Comparison of ENCODE assay signal across 13 cellular contexts in the genomic region with DNA sequence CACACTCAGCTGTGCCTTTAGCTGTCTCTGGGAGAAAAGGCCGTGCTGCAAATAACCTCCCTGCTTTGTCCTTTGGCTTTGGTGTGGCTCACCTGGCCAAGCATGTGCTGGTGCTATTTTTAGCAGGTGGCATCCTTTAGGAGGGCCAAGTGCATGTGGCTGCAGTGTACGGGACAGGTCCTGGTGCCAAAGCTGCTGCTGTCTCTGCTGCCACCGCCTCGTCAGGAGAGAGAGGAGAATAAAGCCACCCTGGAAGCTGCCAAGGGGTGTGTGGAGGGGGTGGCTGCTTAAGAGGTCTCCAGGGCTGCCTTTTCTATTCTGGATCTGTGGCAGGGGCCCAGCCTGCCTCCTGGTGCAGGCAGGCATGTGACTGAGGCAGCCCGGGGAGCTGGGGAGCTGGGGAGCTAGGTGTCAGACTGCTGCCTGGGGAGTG. TPM values are rescaled to one million over a fixed set of nuclear protein-coding genes. Genes with fewer than 3 reads are reported as not detected.
DNase-seq lines count a peak whose midpoint lies in the region; ATAC-seq and TF ChIP-seq lines count a peak whose summit lies in the region.
"Had no signal": no experiment of that assay in that cellular context is flagged by ENCODE, and none has a peak within 500 bp of the region (broad histone marks: within the 10 kb centered on the region; RNA-seq: fewer than 3 reads in every experiment).

No MANE protein-coding gene starts in this region.

- DNase-seq in ascending aorta (ENCODE audit: low spot score in 2 of 2) (peak; percentile 57 to 83), Right ventricle myocardium superior (peak; percentile 85), transverse colon (no peak), NCI-H2171 treated with DMSO at 0.1 percent for 48 hours (lab: John Stamatoyannopoulos, UW) (no peak), NCI-H524 (lab: John Stamatoyannopoulos, UW) (no peak)
- no peak for DNase-seq in activated CD4-positive, alpha-beta memory T cell treated with anti-CD3 and anti-CD28 coated beads for 36 hours
- DNase-seq in CD4-positive, alpha-beta memory T cell = no peak
- DNase-seq: effector CD8-positive, alpha-beta T cell; naive B cell; NCI-H146 had no signal

- H3K4me3 ChIP-seq in ascending aorta (peak overlapping the region in 1 of 2 donors; percentile 23), muscle layer of duodenum (ENCODE audit: low read depth in 1 of 2, low read length in 2 of 2) (no peak overlapping the region), transverse colon (no peak overlapping the region)
- H3K4me3 ChIP-seq in CD4-positive, alpha-beta memory T cell (ENCODE audit: low read length in 2 of 2) = no peak overlapping the region

- TF ChIP-seq POLR2A in transverse colon (IDR thresholded peaks at IDR 0.05) = no peak

- peaks cover 8 to 60% of the 10 kb centered on the region in 2 donors for H3K4me1 ChIP-seq in ascending aorta
- H3K4me1 ChIP-seq in muscle layer of duodenum (ENCODE audit: control insufficient read depth in 1 of 2, insufficient read depth in 2 of 2, low read length in 2 of 2) = peaks cover 24 to 46% of the 10 kb centered on the region in 2 donors
- H3K4me1 ChIP-seq in transverse colon = peaks cover 41 to 89% (median 60%) of the 10 kb centered on the region in 4 donors
- peaks cover 16% of the 10 kb centered on the region for H3K4me1 ChIP-seq in CD4-positive, alpha-beta memory T cell (ENCODE audit: insufficient read depth, low read length)

- no peak for TF ChIP-seq EP300 in transverse colon (IDR thresholded peaks at IDR 0.05; ENCODE audit: low read depth)

- in situ Hi-C loops in transverse colon (cut with MboI; ENCODE audit: low pct_ligation_motif_present in 1 of 4, low pct_unique_long_range_greater_than_20kb in 1 of 4, low sequenced_read_pairs in 3 of 4) = no loop called here

- CTCF ChIA-PET in activated CD4-positive, alpha-beta memory T cell treated with anti-CD3 and anti-CD28 coated beads for 36 hours (lab: Charles Lee) = no interaction called here
- CTCF ChIA-PET in CD4-positive, alpha-beta memory T cell (lab: Charles Lee; ENCODE audit: partially characterized antibody) = no interaction called here

- TF ChIP-seq CTCF in ascending aorta (IDR thresholded peaks at IDR 0.05) = no peak
- no peak for TF ChIP-seq CTCF in transverse colon (IDR thresholded peaks at IDR 0.05)

- ATAC-seq in Right ventricle myocardium superior (ENCODE audit: poor library complexity) = peak; percentile 89
- ATAC-seq: activated naive CD4-positive, alpha-beta T cell treated with anti-CD3 and anti-CD28 coated beads, Interleukin-2, amount 50 U/mL, for 72 hours had no signal

- H3K36me3 Mint-ChIP-seq in activated CD4-positive, alpha-beta memory T cell treated with anti-CD3 and anti-CD28 coated beads for 36 hours = no peaks in the 10 kb centered on the region
- H3K36me3 Mint-ChIP-seq in CD4-positive, alpha-beta memory T cell = peaks cover 0 to 3% of the 10 kb centered on the region in 2 donors
- H3K36me3 Mint-ChIP-seq: naive B cell had no signal

- H3K9me3 Mint-ChIP-seq in activated CD4-positive, alpha-beta memory T cell treated with anti-CD3 and anti-CD28 coated beads for 36 hours = no peaks in the 10 kb centered on the region
- H3K9me3 Mint-ChIP-seq in CD4-positive, alpha-beta memory T cell = no peaks in the 10 kb centered on the region
- H3K9me3 Mint-ChIP-seq: activated naive CD4-positive, alpha-beta T cell treated with anti-CD3 and anti-CD28 coated beads, Interleukin-2, amount 50 U/mL, for 72 hours; naive B cell; T-helper 1 cell treated with Interleukin-12 subunit alpha and Interleukin-12 subunit beta and Interleukin-4 antibody, amounts not matched to agents 30 μg/mL and 1 μg/mL, for 36 hours had no signal

- H3K36me3 ChIP-seq in ascending aorta (no peaks in the 10 kb centered on the region), muscle layer of duodenum (ENCODE audit: control insufficient read depth in 1 of 2, insufficient read depth in 2 of 2, low read length in 2 of 2) (no peaks in the 10 kb centered on the region), transverse colon (no peaks in the 10 kb centered on the region)
- no peaks in the 10 kb centered on the region for H3K36me3 ChIP-seq in CD4-positive, alpha-beta memory T cell (ENCODE audit: insufficient read depth, low read length)

- 40 to 50% methylated on average over 1 to 5 of the region's 5 CpGs for WGBS in transverse colon (ENCODE audit: low coverage in 1 of 2), 2 donors

- H3K27ac ChIP-seq in ascending aorta (peak overlapping the region; percentile 98), muscle layer of duodenum (ENCODE audit: low read length) (peak overlapping the region; percentile 86), transverse colon (peak overlapping the region; percentile 94 to 99 (median 98))
- no peak overlapping the region for H3K27ac ChIP-seq in CD4-positive, alpha-beta memory T cell (ENCODE audit: low read depth, low read length)

- no peak overlapping the region for H3K27ac Mint-ChIP-seq in activated CD4-positive, alpha-beta memory T cell treated with anti-CD3 and anti-CD28 coated beads for 36 hours
- H3K27ac Mint-ChIP-seq in CD4-positive, alpha-beta memory T cell = no peak overlapping the region
- H3K27ac Mint-ChIP-seq: activated naive CD4-positive, alpha-beta T cell treated with anti-CD3 and anti-CD28 coated beads, Interleukin-2, amount 50 U/mL, for 72 hours; T-helper 1 cell treated with Interleukin-12 subunit alpha and Interleukin-12 subunit beta and Interleukin-4 antibody, amounts not matched to agents 30 μg/mL and 1 μg/mL, for 36 hours had no signal

- H3K9me3 ChIP-seq in ascending aorta (no peaks in the 10 kb centered on the region), muscle layer of duodenum (ENCODE audit: control insufficient read depth in 1 of 2, low read length in 2 of 2) (no peaks in the 10 kb centered on the region), transverse colon (no peaks in the 10 kb centered on the region)
- H3K9me3 ChIP-seq in CD4-positive, alpha-beta memory T cell (ENCODE audit: control insufficient read depth in 1 of 2, low read length in 2 of 2) = no peaks in the 10 kb centered on the region

- no peak overlapping the region for H3K4me3 Mint-ChIP-seq in activated CD4-positive, alpha-beta memory T cell treated with anti-CD3 and anti-CD28 coated beads for 36 hours
- no peak overlapping the region for H3K4me3 Mint-ChIP-seq in CD4-positive, alpha-beta memory T cell
- H3K4me3 Mint-ChIP-seq: naive B cell; T-helper 1 cell treated with Interleukin-12 subunit alpha and Interleukin-12 subunit beta and Interleukin-4 antibody, amounts not matched to agents 30 μg/mL and 1 μg/mL, for 36 hours had no signal

- intact Hi-C loops in ascending aorta (cut with DNase I) (loop anchor here (5.0 kb wide), 1 partner anchor 761 kb away; a partner anchor contains a TSS), Right ventricle myocardium superior (cut with DNase I) (no loop called here), transverse colon (cut with DNase I; ENCODE audit: low total_unique reads) (no loop called here)
- intact Hi-C loops in activated CD4-positive, alpha-beta memory T cell treated with anti-CD3 and anti-CD28 coated beads for 36 hours (cut with micrococcal nuclease) = no loop called here
- intact Hi-C loops in CD4-positive, alpha-beta memory T cell (cut with micrococcal nuclease) = no loop called here

- no peaks in the 10 kb centered on the region for H3K27me3 Mint-ChIP-seq in activated CD4-positive, alpha-beta memory T cell treated with anti-CD3 and anti-CD28 coated beads for 36 hours
- H3K27me3 Mint-ChIP-seq in CD4-positive, alpha-beta memory T cell = no peaks in the 10 kb centered on the region
- H3K27me3 Mint-ChIP-seq: naive B cell had no signal

- H3K27me3 ChIP-seq in ascending aorta = no peaks in the 10 kb centered on the region
- no peaks in the 10 kb centered on the region for H3K27me3 ChIP-seq in muscle layer of duodenum (ENCODE audit: low read depth, low read length)
- no peaks in the 10 kb centered on the region for H3K27me3 ChIP-seq in transverse colon
- H3K27me3 ChIP-seq in CD4-positive, alpha-beta memory T cell (ENCODE audit: insufficient read depth, low read length) = no peaks in the 10 kb centered on the region

- POLR2A ChIA-PET in activated CD4-positive, alpha-beta memory T cell treated with anti-CD3 and anti-CD28 coated beads for 36 hours (lab: Charles Lee) = no interaction called here
- POLR2A ChIA-PET in CD4-positive, alpha-beta memory T cell (lab: Charles Lee; ENCODE audit: partially characterized antibody) = no interaction called here

- H3K4me1 Mint-ChIP-seq in activated CD4-positive, alpha-beta memory T cell treated with anti-CD3 and anti-CD28 coated beads for 36 hours (ENCODE audit: low read depth) = peaks cover 26% of the 10 kb centered on the region
- peaks cover 26 to 57% (median 42%) of the 10 kb centered on the region in 4 donors for H3K4me1 Mint-ChIP-seq in CD4-positive, alpha-beta memory T cell

RNA-seq across cellular contexts. Expression of a gene that starts 6.2 kb away (rescaled TPM):
- total RNA-seq in ascending aorta (127 TPM), Right ventricle myocardium superior (228 TPM), transverse colon (100 to 1,000 TPM; 137 to 193 (median 171) TPM)
- total RNA-seq in activated CD4-positive, alpha-beta memory T cell treated with anti-CD3 and anti-CD28 coated beads for 36 hours = 10 to 100 TPM; 24.5 to 30.8 TPM
- total RNA-seq in CD4-positive, alpha-beta memory T cell = 10 to 100 TPM; 33.0 to 35.7 TPM
- polyA plus RNA-seq in CD4-positive, alpha-beta memory T cell = 10 to 100 TPM in 1 of 2 donors, 1 to 10 TPM in 1; 9.8 to 25.2 TPM

Comparison
In these comparisons a context has a peak if more than half of its experiments do, and no peak if none do; other contexts are left out.
1. DNase-seq: peak in ascending aorta (2 of 2) and Right ventricle myocardium superior (single experiment); none in transverse colon (single experiment), NCI-H2171 treated with DMSO at 0.1 percent for 48 hours (single experiment), activated CD4-positive, alpha-beta memory T cell treated with anti-CD3 and anti-CD28 coated beads for 36 hours (single experiment), CD4-positive, alpha-beta memory T cell (0 of 5) and NCI-H524 (0 of 2).